ENCODE assay signal across 9 cellular contexts in genomic region chr11:65593518-65594414, GRCh38. TPM values are rescaled to one million over a fixed set of nuclear protein-coding genes. Genes with fewer than 3 reads are reported as not detected.
A peak's percentile ranks its signal among the peaks of the same experiment; 100 is the strongest.
DNase-seq lines count a peak whose midpoint lies in the region; ATAC-seq and TF ChIP-seq lines count a peak whose summit lies in the region.
"Had no signal": no experiment of that assay in that cellular context is flagged by ENCODE, and none has a peak within 500 bp of the region (broad histone marks: within the 10 kb centered on the region; RNA-seq: fewer than 3 reads in every experiment).

No MANE protein-coding gene starts in this region.

- no peaks in the 10 kb centered on the region for H3K27me3 ChIP-seq in PC-3 (ENCODE audit: low read length)
- no peaks in the 10 kb centered on the region for H3K27me3 ChIP-seq in thoracic aorta (replicated peaks; ENCODE audit: insufficient read depth)
- H3K27me3 ChIP-seq: BLaER1 treated with 17β-estradiol and CSF1 and Interleukin-3, amounts not matched to agents 10 nM and 100 nM had no signal

- H3K4me3 ChIP-seq in PC-3 (ENCODE audit: low read length) (no peak overlapping the region), thoracic aorta (no peak overlapping the region)
- H3K4me3 ChIP-seq: BLaER1 treated with 17β-estradiol and CSF1 and Interleukin-3, amounts not matched to agents 10 nM and 100 nM had no signal

- BruUV-seq in PC-3 (replicated peaks; lab: Mats Ljungman, UMichigan) (no TSS peak), MCF 10A (replicated peaks; lab: Mats Ljungman, UMichigan) (no TSS peak)

- H3K27ac ChIP-seq in PC-3 (ENCODE audit: low read length) (no peak overlapping the region), thoracic aorta (peak overlapping the region in 1 of 2 donors; percentile 50)

- ATAC-seq in PC-3 (peak; percentile 46), left lobe of liver (peak; percentile 64), thoracic aorta (ENCODE audit: insufficient number of reproducible peaks, low FRiP score, low read depth) (no peak), GM18511 (IDR thresholded peaks at IDR 0.05; ENCODE audit: unreplicated experiment) (no peak)

- H4K20me1 ChIP-seq in PC-3 (ENCODE audit: low read length), result no peaks in the 10 kb centered on the region

- H3K27me3 Mint-ChIP-seq in MCF 10A (ENCODE audit: insufficient read depth, unreplicated experiment), result no peaks in the 10 kb centered on the region

- H3K4me1 ChIP-seq in PC-3 (ENCODE audit: insufficient read depth, low read length) (no peaks in the 10 kb centered on the region), thoracic aorta (ENCODE audit: control insufficient read depth in 1 of 2, low read depth in 2 of 2) (peaks cover 0 to 14% of the 10 kb centered on the region in 2 donors)

- H3K36me3 ChIP-seq in PC-3 (ENCODE audit: low read depth, low read length) (peaks cover 10% of the 10 kb centered on the region; the same call in 1 of the 2 replicates), thoracic aorta (peaks cover 34% of the 10 kb centered on the region)

- peak; percentile 91 for TF ChIP-seq CTCF in PC-3 (conservative IDR thresholded peaks at IDR 0.05; ENCODE audit: low read depth, low read length)
- TF ChIP-seq CTCF in MCF 10A (IDR thresholded peaks at IDR 0.05; ENCODE audit: unreplicated experiment), result peak; percentile 56
- peak; percentile 74 for TF ChIP-seq CTCF in thoracic aorta (IDR thresholded peaks at IDR 0.05)

- H3K9me2 ChIP-seq in PC-3 (replicated peaks; ENCODE audit: low read length), result no peaks in the 10 kb centered on the region

- peaks cover 12% of the 10 kb centered on the region for H3K36me3 Mint-ChIP-seq in MCF 10A (ENCODE audit: insufficient read depth, unreplicated experiment)

- H3K79me2 ChIP-seq in PC-3 (ENCODE audit: low read length), result no peaks in the 10 kb centered on the region

- no peak overlapping the region for H3K4me2 ChIP-seq in PC-3 (ENCODE audit: low read length)

- intact Hi-C loops in PC-3 (cut with micrococcal nuclease) (no loop called here), MCF 10A (cut with micrococcal nuclease) (no loop called here)

- H3K9me3 ChIP-seq in PC-3 (ENCODE audit: low read length), result no peaks in the 10 kb centered on the region
- H3K9me3 ChIP-seq in thoracic aorta, result no peaks in the 10 kb centered on the region
- H3K9me3 ChIP-seq: BLaER1 treated with 17β-estradiol and CSF1 and Interleukin-3, amounts not matched to agents 10 nM and 100 nM had no signal

- H3K9me3 Mint-ChIP-seq in MCF 10A (ENCODE audit: unreplicated experiment), result no peaks in the 10 kb centered on the region

- peaks cover 5% of the 10 kb centered on the region for H3K4me1 Mint-ChIP-seq in MCF 10A (ENCODE audit: insufficient read depth, unreplicated experiment)

- H2AFZ ChIP-seq in PC-3 (ENCODE audit: low read length), result no peak overlapping the region

- POLR2A ChIA-PET in PC-3 (lab: Charles Lee; ENCODE audit: unreplicated experiment) (interaction anchor here (1.0 kb wide), 1 partner anchor 21 kb away, joined by 5 read pairs; the partner anchor contains the start of gene PCNX3), MCF 10A (lab: Yijun Ruan, JAX) (interaction anchor here (0.7 to 2.3 kb wide), 6 partner anchors 9 to 69 kb away, joined by 3 to 18 read pairs (median 4); partner anchors contain the start of genes EHBP1L1, FAM89B, MAP3K11 and SCYL1)

- no peak overlapping the region for H3K4me3 Mint-ChIP-seq in MCF 10A (ENCODE audit: unreplicated experiment)

- CTCF ChIA-PET in PC-3 (lab: Charles Lee) (interaction anchor here (0.7 to 1.0 kb wide), 3 partner anchors 17 to 52 kb away, joined by 3 to 4 read pairs (median 3); partner anchors contain the start of gene PCNX3), MCF 10A (lab: Yijun Ruan, JAX) (interaction anchor here (0.5 to 2.6 kb wide), 19 partner anchors 9 to 233 kb away, joined by 3 to 25 read pairs (median 4); partner anchors contain the start of genes EHBP1L1 and FAM89B)

- DNase-seq in NCI-H1105 treated with DMSO at 0.1 percent for 48 hours (lab: John Stamatoyannopoulos, UW) (peak; percentile 5), NCI-H1105 (lab: John Stamatoyannopoulos, UW) (no peak), PC-3 (peak; percentile 39), MCF 10A (ENCODE audit: unreplicated experiment) (no peak), left lobe of liver (ENCODE audit: low spot score) (no peak), thoracic aorta (ENCODE audit: low spot score) (no peak), NCI-H2171 treated with DMSO at 0.1 percent for 48 hours (lab: John Stamatoyannopoulos, UW) (no peak)

- H3K9ac ChIP-seq in PC-3 (ENCODE audit: low read length), result no peak overlapping the region

- no peaks in the 10 kb centered on the region for H3F3A ChIP-seq in PC-3 (ENCODE audit: low read length, unreplicated experiment)

- H3K27ac Mint-ChIP-seq in MCF 10A (ENCODE audit: low read depth, unreplicated experiment), result no peak overlapping the region

RNA-seq across cellular contexts. Expression of gene KCNK7, which starts 1.8 kb away (rescaled TPM):
- 0.58 and 0.69 TPM in 2 replicates for total RNA-seq in PC-3 (2014; rRNA removed)
- 0.25 TPM in 1 of 2 replicates, not detected in the other for total RNA-seq in MCF 10A (2022)
- not detected for total RNA-seq in left lobe of liver
- total RNA-seq in thoracic aorta, result under 1 TPM in 1 of 2 donors, not detected in 1; 0.95 TPM

RNA-seq across cellular contexts. Expression of gene EHBP1L1, which starts 17.9 kb away (rescaled TPM):
- total RNA-seq in PC-3 (2014; rRNA removed) (126 and 200 TPM in 2 replicates), MCF 10A (2022) (31.3 and 40.6 TPM in 2 replicates), left lobe of liver (13.5 TPM), thoracic aorta (100 to 1,000 TPM; 286 to 395 TPM)

RNA-seq across cellular contexts. Expression of gene MAP3K11, which starts 20.3 kb away (rescaled TPM):
- total RNA-seq in PC-3 (2014; rRNA removed), result 80.1 and 106 TPM in 2 replicates
- 35.2 and 39.7 TPM in 2 replicates for total RNA-seq in MCF 10A (2022)
- 85.4 TPM for total RNA-seq in left lobe of liver
- 10 to 100 TPM; 48.3 to 62.8 TPM for total RNA-seq in thoracic aorta

RNA-seq across cellular contexts. Expression of gene FAM89B, which starts 21.4 kb away (rescaled TPM):
- 76.3 and 87.7 TPM in 2 replicates for total RNA-seq in PC-3 (2014; rRNA removed)
- total RNA-seq in MCF 10A (2022), result 16.7 and 21.6 TPM in 2 replicates
- 19.0 TPM for total RNA-seq in left lobe of liver
- total RNA-seq in thoracic aorta, result 100 to 1,000 TPM in 1 of 2 donors, 10 to 100 TPM in 1; 53.3 to 127 TPM

RNA-seq across cellular contexts. Expression of gene PCNX3, which starts 21.8 kb away (rescaled TPM):
- 53.6 and 69.9 TPM in 2 replicates for total RNA-seq in PC-3 (2014; rRNA removed)
- total RNA-seq in MCF 10A (2022), result 40.9 and 45.8 TPM in 2 replicates
- 16.8 TPM for total RNA-seq in left lobe of liver
- 10 to 100 TPM; 37.5 to 39.5 TPM for total RNA-seq in thoracic aorta

Comparison
In these comparisons a context has a peak if more than half of its experiments do, and no peak if none do; other contexts are left out.
1. DNase-seq: peak in NCI-H1105 treated with DMSO at 0.1 percent for 48 hours (single experiment) and PC-3 (single experiment); none in NCI-H1105 (single experiment), MCF 10A (single experiment), left lobe of liver (single experiment), thoracic aorta (single experiment) and NCI-H2171 treated with DMSO at 0.1 percent for 48 hours (single experiment).
2. ATAC-seq: peak in PC-3 (single experiment) and left lobe of liver (single experiment); none in thoracic aorta (single experiment) and GM18511 (single experiment).
3. Peak in every context shown above with its lines, with median percentiles within 50 percentile points of each other: CTCF ChIP-seq.